In genomic region chr14:65492277-65492676, GRCh38 we compare ENCODE assay signal across 31 cellular contexts.
A peak's percentile ranks its signal among the peaks of the same experiment; 100 is the strongest.
DNase-seq lines count a peak whose midpoint lies in the region; ATAC-seq, FAIRE-seq and TF ChIP-seq lines count a peak whose summit lies in the region.
"Had no signal": no experiment of that assay in that cellular context is flagged by ENCODE, and none has a peak within 500 bp of the region (broad histone marks: within the 10 kb centered on the region; RNA-seq: fewer than 3 reads in every experiment).

No MANE protein-coding gene starts in this region.

- no peak overlapping the region for H3K4me2 ChIP-seq in GM12878 (ENCODE audit: control insufficient read depth, insufficient read depth)

- peaks cover 26% of the 10 kb centered on the region for H3K4me1 Mint-ChIP-seq in activated naive CD4-positive, alpha-beta T cell treated with anti-CD3 and anti-CD28 coated beads for 36 hours (ENCODE audit: low read depth)
- peaks cover 35% of the 10 kb centered on the region for H3K4me1 Mint-ChIP-seq in activated CD4-positive, alpha-beta memory T cell treated with anti-CD3 and anti-CD28 coated beads for 36 hours (ENCODE audit: low read depth)

- no peak for DNase-seq in activated naive CD4-positive, alpha-beta T cell treated with anti-CD3 and anti-CD28 coated beads for 36 hours
- no peak for DNase-seq in activated naive CD4-positive, alpha-beta T cell treated with anti-CD3 and anti-CD28 coated beads, Interleukin-2, amount 50 U/mL, for 72 hours (ENCODE audit: low spot score in 2 of 2)
- DNase-seq in NOMO-1 (lab: John Stamatoyannopoulos, UW; ENCODE audit: unreplicated experiment in 2 of 2) (peak; percentile 4 to 13), GM12878 (ENCODE audit: low read depth, low spot score) (no peak), D721Med (ENCODE audit: insufficient read length, low spot score) (no peak), amniotic stem cell (lab: John Stamatoyannopoulos, UW) (no peak), hepatic stellate cell (ENCODE audit: low spot score) (no peak)
- DNase-seq in activated CD4-positive, alpha-beta memory T cell treated with anti-CD3 and anti-CD28 coated beads for 36 hours: no peak
- DNase-seq: activated CD4-positive, alpha-beta T cell treated with anti-CD3 and anti-CD28 coated beads for 4 hours; activated gamma-delta T cell; activated T-cell treated with anti-CD3 and anti-CD28 coated beads, Interleukin-2, amount 50 U/mL, for 24 hours; body of pancreas; DMS79; dorsolateral prefrontal cortex; GDM1; MM.1S; NCI-H1694 treated with DMSO at 0.1 percent for 48 hours; Peyer's patch; SIG-M5; sigmoid colon; stimulated activated CD4-positive, alpha-beta T cell treated with anti-CD3 and anti-CD28 coated beads, Interleukin-4, amount 100 ng/mL, for 24 hours; T-helper 1 cell; uterus had no signal

- in situ Hi-C loops in GM12878 (cut with MboI): no loop called here

- peaks cover 23% of the 10 kb centered on the region for H3K9me3 ChIP-seq in GM12878 (replicated peaks; ENCODE audit: control insufficient read depth, insufficient read depth, low read length)
- H3K9me3 ChIP-seq: body of pancreas, gastroesophageal sphincter, HAP-1, Peyer's patch, sigmoid colon, suprapubic skin, uterus had no signal

- H3K4me3 ChIP-seq in GM12878: no peak overlapping the region
- H3K4me3 ChIP-seq: body of pancreas, dorsolateral prefrontal cortex, gastroesophageal sphincter, HAP-1, Peyer's patch, sigmoid colon, suprapubic skin, uterus had no signal

- TF ChIP-seq POLR2A in GM12878 (IDR thresholded peaks at IDR 0.05; ENCODE audit: low read depth, low read length): no peak

- peaks cover 5% of the 10 kb centered on the region; the same call in 1 of the 2 replicates for H3K4me1 ChIP-seq in GM12878 (ENCODE audit: control insufficient read depth, insufficient read depth, low read length)
- H3K4me1 ChIP-seq: Peyer's patch, suprapubic skin, uterus had no signal

- no peaks in the 10 kb centered on the region for H4K20me1 ChIP-seq in GM12878 (ENCODE audit: control insufficient read depth, insufficient read depth)

- TF ChIP-seq RAD21 in GM12878 (IDR thresholded peaks at IDR 0.05; ENCODE audit: insufficient read depth, low read depth, low read length): no peak

- peaks cover 17% of the 10 kb centered on the region for H3K36me3 Mint-ChIP-seq in activated naive CD4-positive, alpha-beta T cell treated with anti-CD3 and anti-CD28 coated beads for 36 hours (ENCODE audit: low read depth)
- peaks cover 6 to 42% of the 10 kb centered on the region in 2 donors for H3K36me3 Mint-ChIP-seq in activated naive CD4-positive, alpha-beta T cell treated with anti-CD3 and anti-CD28 coated beads, Interleukin-2, amount 50 U/mL, for 72 hours
- peaks cover 27% of the 10 kb centered on the region for H3K36me3 Mint-ChIP-seq in activated CD4-positive, alpha-beta memory T cell treated with anti-CD3 and anti-CD28 coated beads for 36 hours

- no peak for FAIRE-seq in GM12878 (lab: Jason Lieb, UNC)
- no peak for FAIRE-seq in D721Med (lab: Jason Lieb, UNC)
- FAIRE-seq: GM18507, TTC549 had no signal

- POLR2A ChIA-PET in GM12878 (lab: Charles Lee): no interaction called here
- POLR2A ChIA-PET in activated CD4-positive, alpha-beta memory T cell treated with anti-CD3 and anti-CD28 coated beads for 36 hours (lab: Charles Lee): interaction anchor here (0.7 kb wide), 1 partner anchor 15 kb away, joined by 4 read pairs; no protein-coding TSS in a partner anchor

- BruUV-seq in GM12878 (replicated peaks; lab: Mats Ljungman, UMichigan): no TSS peak

- no peak for TF ChIP-seq EP300 in GM12878 (IDR thresholded peaks at IDR 0.05; ENCODE audit: borderline replicate concordance in 1 of 2, control insufficient read depth in 1 of 2, low read depth in 2 of 2, low read length in 2 of 2)

- WGBS in GM12878 (ENCODE audit: insufficient coverage, insufficient replicate concordance, low lambda C conversion rate, missing lambda C conversion rate): 78% methylated on average over 3 of the region's 3 CpGs

- no peak overlapping the region for H3K4me3 Mint-ChIP-seq in activated naive CD4-positive, alpha-beta T cell treated with anti-CD3 and anti-CD28 coated beads for 36 hours
- H3K4me3 Mint-ChIP-seq in activated CD4-positive, alpha-beta memory T cell treated with anti-CD3 and anti-CD28 coated beads for 36 hours: no peak overlapping the region
- H3K4me3 Mint-ChIP-seq: activated T-cell treated with anti-CD3 and anti-CD28 coated beads, Interleukin-2, amount 50 U/mL, for 24 hours; stimulated activated effector memory CD8-positive, alpha-beta T cell treated with anti-CD3 and anti-CD28 coated beads, Interleukin-12 subunit alpha, Interleukin-12 subunit beta, amount 100 ng/mL, for 72 hours had no signal

- no peaks in the 10 kb centered on the region for H3K27me3 ChIP-seq in GM12878 (replicated peaks in 1 of 2; ENCODE audit: control insufficient read depth in 2 of 2, insufficient read depth in 2 of 2, low read length in 1 of 2)
- H3K27me3 ChIP-seq: body of pancreas, dorsolateral prefrontal cortex, gastroesophageal sphincter, Peyer's patch, sigmoid colon, suprapubic skin, uterus had no signal

- H2AFZ ChIP-seq in GM12878 (ENCODE audit: control insufficient read depth, low read depth, low read length): no peak overlapping the region

- CTCF ChIA-PET in activated naive CD4-positive, alpha-beta T cell treated with anti-CD3 and anti-CD28 coated beads for 36 hours (lab: Charles Lee): interaction anchor here (1.1 kb wide), 1 partner anchor 328 kb away, joined by 3 read pairs; no protein-coding TSS in a partner anchor
- CTCF ChIA-PET in GM12878 (lab: Yijun Ruan, JAX): interaction anchor here (0.6 to 9.2 kb wide), 2 partner anchors 10 to 77 kb away, joined by 3 to 62 read pairs; no protein-coding TSS in a partner anchor
- CTCF ChIA-PET in activated CD4-positive, alpha-beta memory T cell treated with anti-CD3 and anti-CD28 coated beads for 36 hours (lab: Charles Lee): interaction anchor here (0.6 kb wide), 2 partner anchors 50 to 1743 kb away, joined by 3 to 4 read pairs; no protein-coding TSS in a partner anchor

- SMC1A ChIA-PET in GM12878 (lab: Charles Lee; ENCODE audit: uncharacterized antibody, unreplicated experiment): interaction anchor here (1.0 to 5.5 kb wide), 5 partner anchors 9 to 77 kb away, joined by 3 to 48 read pairs (median 7); no protein-coding TSS in a partner anchor

- ATAC-seq in activated naive CD4-positive, alpha-beta T cell treated with anti-CD3 and anti-CD28 coated beads, Interleukin-2, amount 50 U/mL, for 72 hours: no peak
- ATAC-seq in GM12878: no peak
- ATAC-seq: body of pancreas; gastroesophageal sphincter; left lobe of liver; stimulated activated effector memory CD8-positive, alpha-beta T cell treated with anti-CD3 and anti-CD28 coated beads, Interleukin-12 subunit alpha, Interleukin-12 subunit beta, amount 100 ng/mL, for 72 hours had no signal

- RAD21 ChIA-PET in GM12878 (lab: Charles Lee; ENCODE audit: unreplicated experiment): no interaction called here

- H3K27me3 Mint-ChIP-seq in activated naive CD4-positive, alpha-beta T cell treated with anti-CD3 and anti-CD28 coated beads for 36 hours (ENCODE audit: low read depth): no peaks in the 10 kb centered on the region
- no peaks in the 10 kb centered on the region for H3K27me3 Mint-ChIP-seq in activated CD4-positive, alpha-beta memory T cell treated with anti-CD3 and anti-CD28 coated beads for 36 hours
- H3K27me3 Mint-ChIP-seq: activated T-cell treated with anti-CD3 and anti-CD28 coated beads, Interleukin-2, amount 50 U/mL, for 24 hours had no signal

- H3K79me2 ChIP-seq in GM12878 (ENCODE audit: control insufficient read depth, insufficient read depth, low read length): peaks cover 34% of the 10 kb centered on the region

- no peak overlapping the region for H3K27ac ChIP-seq in GM12878 (ENCODE audit: control insufficient read depth, insufficient read depth)
- H3K27ac ChIP-seq: body of pancreas, gastroesophageal sphincter, Peyer's patch, sigmoid colon, suprapubic skin, uterus had no signal

- no peak for TF ChIP-seq CTCF in GM12878 (IDR thresholded peaks at IDR 0.05 in 2 of 3, conservative IDR thresholded peaks at IDR 0.05 in 1 of 3; ENCODE audit: control insufficient read depth in 2 of 3, extremely low read depth in 1 of 3, insufficient read depth in 1 of 3, low read depth in 3 of 3, low read length in 3 of 3)
- no peak for TF ChIP-seq CTCF in D721Med (IDR thresholded peaks at IDR 0.05; ENCODE audit: insufficient read depth, missing control alignments)

- peaks cover 1 to 9% of the 10 kb centered on the region in 2 experiments; a peak in 2 of 4 replicates for H3K36me3 ChIP-seq in GM12878 (ENCODE audit: control insufficient read depth in 2 of 2, insufficient read depth in 2 of 2, low read length in 1 of 2)
- H3K36me3 ChIP-seq: gastroesophageal sphincter, HAP-1, Peyer's patch, sigmoid colon, suprapubic skin, uterus had no signal

- peak overlapping the region; percentile 4 for H3K27ac Mint-ChIP-seq in activated naive CD4-positive, alpha-beta T cell treated with anti-CD3 and anti-CD28 coated beads for 36 hours
- H3K27ac Mint-ChIP-seq in activated naive CD4-positive, alpha-beta T cell treated with anti-CD3 and anti-CD28 coated beads, Interleukin-2, amount 50 U/mL, for 72 hours: peak overlapping the region in 1 of 2 donors; percentile 29
- no peak overlapping the region for H3K27ac Mint-ChIP-seq in activated CD4-positive, alpha-beta memory T cell treated with anti-CD3 and anti-CD28 coated beads for 36 hours
- H3K27ac Mint-ChIP-seq: activated T-cell treated with anti-CD3 and anti-CD28 coated beads, Interleukin-2, amount 50 U/mL, for 24 hours; progenitor cell of endocrine pancreas; stimulated activated effector memory CD8-positive, alpha-beta T cell treated with anti-CD3 and anti-CD28 coated beads, Interleukin-12 subunit alpha, Interleukin-12 subunit beta, amount 100 ng/mL, for 72 hours had no signal

- intact Hi-C loops in activated naive CD4-positive, alpha-beta T cell treated with anti-CD3 and anti-CD28 coated beads for 36 hours (cut with micrococcal nuclease): no loop called here
- intact Hi-C loops in GM12878 (cut with micrococcal nuclease; ENCODE audit: unreplicated experiment): no loop called here
- intact Hi-C loops in activated CD4-positive, alpha-beta memory T cell treated with anti-CD3 and anti-CD28 coated beads for 36 hours (cut with micrococcal nuclease): no loop called here

- H3K9me3 Mint-ChIP-seq in activated naive CD4-positive, alpha-beta T cell treated with anti-CD3 and anti-CD28 coated beads for 36 hours: peaks cover 10% of the 10 kb centered on the region
- peaks cover 5 to 6% of the 10 kb centered on the region in 2 donors for H3K9me3 Mint-ChIP-seq in activated naive CD4-positive, alpha-beta T cell treated with anti-CD3 and anti-CD28 coated beads, Interleukin-2, amount 50 U/mL, for 72 hours
- H3K9me3 Mint-ChIP-seq in activated CD4-positive, alpha-beta memory T cell treated with anti-CD3 and anti-CD28 coated beads for 36 hours: peaks cover 10% of the 10 kb centered on the region

- H3K9ac ChIP-seq in GM12878 (ENCODE audit: control insufficient read depth, insufficient read depth, low read length): no peak overlapping the region

Comparison
In these comparisons a context has a peak if more than half of its experiments do, and no peak if none do; other contexts are left out.
1. DNase-seq: peak in NOMO-1 (2 of 2); none in activated naive CD4-positive, alpha-beta T cell treated with anti-CD3 and anti-CD28 coated beads for 36 hours (single experiment), activated naive CD4-positive, alpha-beta T cell treated with anti-CD3 and anti-CD28 coated beads, Interleukin-2, amount 50 U/mL, for 72 hours (0 of 2), GM12878 (single experiment), D721Med (single experiment), amniotic stem cell (single experiment), activated CD4-positive, alpha-beta memory T cell treated with anti-CD3 and anti-CD28 coated beads for 36 hours (single experiment) and hepatic stellate cell (single experiment).